In genomic region chr5:154972476-154973080, GRCh38 we compare ENCODE assay signal across 9 cellular contexts. TPM values are rescaled to one million over a fixed set of nuclear protein-coding genes. Genes with fewer than 3 reads are reported as not detected.
A peak's percentile ranks its signal among the peaks of the same experiment; 100 is the strongest.
DNase-seq lines count a peak whose midpoint lies in the region; ATAC-seq, FAIRE-seq and TF ChIP-seq lines count a peak whose summit lies in the region.
"Had no signal": no experiment of that assay in that cellular context is flagged by ENCODE, and none has a peak within 500 bp of the region (broad histone marks: within the 10 kb centered on the region; RNA-seq: fewer than 3 reads in every experiment).

No MANE protein-coding gene starts in this region.

- POLR2A ChIA-PET in H1 (lab: Charles Lee; ENCODE audit: partially characterized antibody), result no interaction called here

- no peak overlapping the region for H2BK15ac ChIP-seq in H1 (ENCODE audit: low read length)

- no peaks in the 10 kb centered on the region for H3K23me2 ChIP-seq in H1 (ENCODE audit: low read depth, low read length)

- TF ChIP-seq RAD21 in H1 (IDR thresholded peaks at IDR 0.05 in 1 of 2, conservative IDR thresholded peaks at IDR 0.05 in 1 of 2; ENCODE audit: low read depth in 2 of 2, low read length in 2 of 2), result peak; percentile 87 to 88

- H2AFZ ChIP-seq in H1 (ENCODE audit: low read length), result no peak overlapping the region

- no peak overlapping the region for H4K8ac ChIP-seq in H1 (ENCODE audit: extremely low read depth, insufficient read depth, low read length)

- peak; percentile 82 for FAIRE-seq in H1 (lab: Jason Lieb, UNC)
- FAIRE-seq: endometrium had no signal

- no peaks in the 10 kb centered on the region for H3K79me1 ChIP-seq in H1 (ENCODE audit: low read depth, low read length)

- no peak overlapping the region for H3K4me2 ChIP-seq in H1 (ENCODE audit: insufficient read depth in 1 of 2, low read depth in 2 of 2, low read length in 2 of 2)

- H2BK5ac ChIP-seq in H1 (ENCODE audit: low read depth, low read length), result no peak overlapping the region

- peak; percentile 76 for TF ChIP-seq CTCF in AG09309 (IDR thresholded peaks at IDR 0.05; ENCODE audit: control insufficient read depth, insufficient read depth, low read depth, low read length, missing control alignments)
- peak; percentile 52 to 84 (median 80) for TF ChIP-seq CTCF in H1 (IDR thresholded peaks at IDR 0.05; ENCODE audit: control extremely low read depth in 1 of 3, insufficient read depth in 1 of 3, low read depth in 1 of 3, low read length in 3 of 3)

- no peak for TF ChIP-seq EP300 in H1 (IDR thresholded peaks at IDR 0.05; ENCODE audit: borderline replicate concordance in 1 of 2, low read depth in 2 of 2, low read length in 2 of 2)

- DNase-seq in AG09309 (ENCODE audit: low read depth) (no peak), H4 (ENCODE audit: low spot score) (peak; percentile 25), NT2/D1 (ENCODE audit: low read depth, low spot score) (peak; percentile 1), H1 (ENCODE audit: low read depth in 1 of 2, low spot score in 2 of 2) (peak in 1 of 2 experiments; percentile 51), midbrain (lab: John Stamatoyannopoulos, UW) (peak; percentile 46), cerebellum (ENCODE audit: low spot score) (no peak), GM19238 (ENCODE audit: insufficient read length, low spot score) (no peak)

- H4K5ac ChIP-seq in H1 (ENCODE audit: insufficient read length, low read depth, low read length), result no peak overlapping the region

- no peaks in the 10 kb centered on the region for H3K4me1 ChIP-seq in NT2/D1 (ENCODE audit: insufficient read depth, insufficient read length)
- H3K4me1 ChIP-seq in H1 (replicated peaks in 1 of 4; ENCODE audit: control insufficient read depth in 3 of 4, insufficient read depth in 4 of 4, low read length in 3 of 4), result no peaks in the 10 kb centered on the region

- H4K20me1 ChIP-seq in H1 (replicated peaks in 1 of 2; ENCODE audit: control insufficient read depth in 1 of 2, insufficient read depth in 2 of 2, low read length in 2 of 2), result no peaks in the 10 kb centered on the region

- no peaks in the 10 kb centered on the region for H3K79me2 ChIP-seq in H1 (ENCODE audit: control insufficient read depth in 1 of 2, insufficient read depth in 2 of 2, low read length in 2 of 2)

- H3K14ac ChIP-seq in H1 (ENCODE audit: insufficient read length), result no peak overlapping the region

- no peak overlapping the region for H3K27ac ChIP-seq in H1 (ENCODE audit: low read depth, low read length)

- no peak overlapping the region for H2BK20ac ChIP-seq in H1 (ENCODE audit: low read length)

- no peak for TF ChIP-seq POLR2A in H1 (IDR thresholded peaks at IDR 0.05; ENCODE audit: control extremely low read depth in 1 of 2, low read depth in 2 of 2, low read length in 2 of 2)

- no peak overlapping the region for H3K23ac ChIP-seq in H1 (ENCODE audit: insufficient read length)

- no peak overlapping the region for H2BK12ac ChIP-seq in H1 (ENCODE audit: low read depth, low read length)

- H3K9me3 ChIP-seq in NT2/D1 (ENCODE audit: insufficient read depth, low read length) (no peaks in the 10 kb centered on the region; the same call in 1 of the 2 replicates), H1 (ENCODE audit: insufficient read depth in 2 of 2, low read depth in 1 of 2, low read length in 1 of 2) (no peaks in the 10 kb centered on the region)

- no peak overlapping the region for H3K18ac ChIP-seq in H1 (ENCODE audit: extremely low read depth, low read length)

- H3K4me3 ChIP-seq in AG09309 (ENCODE audit: control insufficient read depth, low read depth, low read length), result no peak overlapping the region
- H3K4me3 ChIP-seq in NT2/D1 (ENCODE audit: insufficient read length, low read depth), result no peak overlapping the region
- no peak overlapping the region for H3K4me3 ChIP-seq in H1 (ENCODE audit: extremely low read depth in 1 of 4, insufficient read depth in 2 of 4, low read depth in 3 of 4, low read length in 4 of 4)

- 71% methylated on average over 2 of the region's 2 CpGs; no CpG with 5 or more reads in 1 of the 2 experiments for WGBS in H1 (ENCODE audit: extremely low coverage in 1 of 2, insufficient coverage in 1 of 2, insufficient read length in 1 of 2, insufficient replicate concordance in 2 of 2, low coverage in 1 of 2, low lambda C conversion rate in 2 of 2, missing lambda C conversion rate in 1 of 2), 2 experiments

- no peak for ATAC-seq in GM19324 (IDR thresholded peaks at IDR 0.05; ENCODE audit: low FRiP score, unreplicated experiment)

- H3K56ac ChIP-seq in H1 (replicated peaks; ENCODE audit: insufficient read length, low read depth, low read length), result no peak overlapping the region

- H2BK120ac ChIP-seq in H1 (replicated peaks; ENCODE audit: low read depth, low read length), result no peak overlapping the region

- no peak overlapping the region for H4K91ac ChIP-seq in H1 (replicated peaks; ENCODE audit: insufficient read length, low read length)

- H3K27me3 ChIP-seq in NT2/D1 (ENCODE audit: insufficient read depth, insufficient read length) (no peaks in the 10 kb centered on the region), H1 (replicated peaks in 1 of 4; ENCODE audit: control insufficient read depth in 3 of 4, extremely low read depth in 1 of 4, insufficient read depth in 3 of 4, low read length in 3 of 4) (no peaks in the 10 kb centered on the region)

- no peak overlapping the region for H3K4ac ChIP-seq in H1 (replicated peaks; ENCODE audit: insufficient read length, low read depth, low read length)

- CTCF ChIA-PET in H1 (lab: Charles Lee; ENCODE audit: partially characterized antibody), result interaction anchor here (0.6 to 18.4 kb wide), 25 partner anchors 9 to 632 kb away, joined by 3 to 471 read pairs (median 5); no protein-coding TSS in a partner anchor

- H2AK5ac ChIP-seq in H1 (ENCODE audit: low read depth, low read length), result no peak overlapping the region

- H3K9ac ChIP-seq in NT2/D1 (ENCODE audit: insufficient read length, low read depth) (no peak overlapping the region), H1 (replicated peaks in 1 of 4; ENCODE audit: extremely low read depth in 1 of 4, low read depth in 3 of 4, low read length in 3 of 4) (no peak overlapping the region)

- H3K36me3 ChIP-seq in NT2/D1 (ENCODE audit: insufficient read depth, insufficient read length, low read length) (peaks cover 14% of the 10 kb centered on the region), H1 (ENCODE audit: control insufficient read depth in 2 of 4, insufficient read depth in 4 of 4, low read length in 3 of 4) (peaks cover 0 to 11% (median 3%) of the 10 kb centered on the region in 4 experiments; a peak in 2 of 8 replicates)

RNA-seq across cellular contexts. Expression of gene MRPL22, which starts 31.7 kb away (rescaled TPM):
- 25.8 and 28.2 TPM in 2 replicates for total RNA-seq in H4 (2014; rRNA removed; shearing (Covaris generic))
- total RNA-seq in H1 (2021; fragmentation: NEBNext Ultra II Directional; extraction: Animal tissue kit (Norgen Biotek cat#: 25700)), result 65.6 and 71.2 TPM in 2 replicates
- 46.2 and 46.8 TPM in 2 replicates for polyA plus RNA-seq in H1 (2011; rRNA removed)
- 48.5 TPM for polyA plus RNA-seq in H1 (2011; cell fraction: cytosol; rRNA removed)
- 32.2 TPM for polyA plus RNA-seq in H1 (2011; cell fraction: nucleus; rRNA removed)
- polyA plus RNA-seq in H1 (2012, experiment 1 of 2), result 60.6 to 81.0 TPM (median 67.5 TPM) in 4 replicates
- 36.2 TPM for polyA plus RNA-seq in H1 (2012, experiment 2 of 2)
- polyA plus RNA-seq in H1 (2013, experiment 1 of 2), result 74.4 TPM
- polyA plus RNA-seq in H1 (2013, experiment 2 of 2), result 76.7 TPM
- polyA minus RNA-seq in H1 (2011; rRNA and poly(A)+ RNA removed), result 30.7 and 34.6 TPM in 2 replicates
- polyA minus RNA-seq in H1 (2011; cell fraction: cytosol; rRNA and poly(A)+ RNA removed), result 11.9 TPM
- polyA minus RNA-seq in H1 (2011; cell fraction: nucleus; rRNA and poly(A)+ RNA removed), result 10.2 TPM
- total RNA-seq in cerebellum, result 24.2 TPM

RNA-seq across cellular contexts. Expression of gene GEMIN5, which starts 34.6 kb away (rescaled TPM):
- 9.7 and 12.6 TPM in 2 replicates for total RNA-seq in H4 (2014; rRNA removed; shearing (Covaris generic))
- total RNA-seq in H1 (2021; fragmentation: NEBNext Ultra II Directional; extraction: Animal tissue kit (Norgen Biotek cat#: 25700)), result 46.1 and 47.0 TPM in 2 replicates
- 11.4 and 12.8 TPM in 2 replicates for polyA plus RNA-seq in H1 (2011; rRNA removed)
- 13.7 TPM for polyA plus RNA-seq in H1 (2011; cell fraction: cytosol; rRNA removed)
- polyA plus RNA-seq in H1 (2011; cell fraction: nucleus; rRNA removed), result 16.3 TPM
- 18.7 to 24.3 TPM (median 22.0 TPM) in 4 replicates for polyA plus RNA-seq in H1 (2012, experiment 1 of 2)
- 2.6 TPM for polyA plus RNA-seq in H1 (2012, experiment 2 of 2)
- 17.2 TPM for polyA plus RNA-seq in H1 (2013, experiment 1 of 2)
- polyA plus RNA-seq in H1 (2013, experiment 2 of 2), result 15.9 TPM
- polyA minus RNA-seq in H1 (2011; rRNA and poly(A)+ RNA removed), result 36.7 and 44.5 TPM in 2 replicates
- polyA minus RNA-seq in H1 (2011; cell fraction: cytosol; rRNA and poly(A)+ RNA removed), result 19.7 TPM
- 22.2 TPM for polyA minus RNA-seq in H1 (2011; cell fraction: nucleus; rRNA and poly(A)+ RNA removed)
- total RNA-seq in cerebellum, result 18.1 TPM

RNA-seq across cellular contexts. Expression of gene KIF4B, which starts 41.0 kb away (rescaled TPM):
- 0.02 TPM in 1 of 2 replicates, not detected in the other for total RNA-seq in H4 (2014; rRNA removed; shearing (Covaris generic))
- total RNA-seq in H1 (2021; fragmentation: NEBNext Ultra II Directional; extraction: Animal tissue kit (Norgen Biotek cat#: 25700)), result 0.08 and 0.15 TPM in 2 replicates
- polyA plus RNA-seq in H1 (2011; rRNA removed), result 0.02 TPM in 2 replicates
- polyA plus RNA-seq in H1 (2011; cell fraction: cytosol; rRNA removed), result 0.01 TPM
- polyA plus RNA-seq in H1 (2011; cell fraction: nucleus; rRNA removed), result 0.04 TPM
- 0.04 to 0.18 TPM (median 0.08 TPM) in 3 of 4 replicates, not detected in the other for polyA plus RNA-seq in H1 (2012, experiment 1 of 2)
- not detected for polyA plus RNA-seq in H1 (2012, experiment 2 of 2)
- polyA plus RNA-seq in H1 (2013, experiment 1 of 2), result 0.04 TPM
- polyA plus RNA-seq in H1 (2013, experiment 2 of 2), result not detected
- 0.03 and 0.12 TPM in 2 replicates for polyA minus RNA-seq in H1 (2011; rRNA and poly(A)+ RNA removed)
- not detected for polyA minus RNA-seq in H1 (2011; cell fraction: cytosol; rRNA and poly(A)+ RNA removed)
- not detected for polyA minus RNA-seq in H1 (2011; cell fraction: nucleus; rRNA and poly(A)+ RNA removed)
- 0.18 TPM for total RNA-seq in cerebellum

Comparison
In these comparisons a context has a peak if more than half of its experiments do, and no peak if none do; other contexts are left out.
1. DNase-seq: peak in H4 (single experiment), NT2/D1 (single experiment) and midbrain (single experiment); none in AG09309 (single experiment), cerebellum (single experiment) and GM19238 (single experiment).